2 cellular contexts compared by ENCODE assay signal in the genomic region with DNA sequence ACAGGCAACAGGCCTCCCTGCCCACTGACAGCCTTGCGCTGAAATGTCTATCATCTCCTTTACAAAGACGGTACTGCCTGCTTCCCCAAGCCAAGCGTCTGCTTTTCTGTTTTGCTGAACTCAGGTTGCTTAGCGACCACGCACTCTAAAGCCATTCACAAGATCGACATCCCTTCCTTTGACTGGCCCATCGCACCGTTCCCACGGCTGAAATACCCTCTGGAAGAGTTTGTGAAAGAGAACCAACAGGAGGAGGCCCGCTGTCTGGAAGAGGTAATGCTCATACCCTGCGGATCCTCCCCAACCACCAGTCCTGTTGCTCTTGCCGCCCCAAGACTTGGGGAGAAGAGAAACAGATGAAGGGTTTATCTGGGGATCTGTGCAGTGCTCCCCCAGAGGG.
TF ChIP-seq lines count a peak whose summit lies in the region.

No MANE protein-coding gene starts in this region.

TF ChIP-seq in IMR-90, 13 proteins besides CTCF, POLR2A, EP300 and RAD21:
- TF ChIP-seq, protein P1, sequence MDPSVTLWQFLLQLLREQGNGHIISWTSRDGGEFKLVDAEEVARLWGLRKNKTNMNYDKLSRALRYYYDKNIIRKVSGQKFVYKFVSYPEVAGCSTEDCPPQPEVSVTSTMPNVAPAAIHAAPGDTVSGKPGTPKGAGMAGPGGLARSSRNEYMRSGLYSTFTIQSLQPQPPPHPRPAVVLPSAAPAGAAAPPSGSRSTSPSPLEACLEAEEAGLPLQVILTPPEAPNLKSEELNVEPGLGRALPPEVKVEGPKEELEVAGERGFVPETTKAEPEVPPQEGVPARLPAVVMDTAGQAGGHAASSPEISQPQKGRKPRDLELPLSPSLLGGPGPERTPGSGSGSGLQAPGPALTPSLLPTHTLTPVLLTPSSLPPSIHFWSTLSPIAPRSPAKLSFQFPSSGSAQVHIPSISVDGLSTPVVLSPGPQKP (IDR thresholded peaks at IDR 0.05; ENCODE audit: borderline replicate concordance, low read depth, low read length), result no peak
- TF ChIP-seq, protein P2, sequence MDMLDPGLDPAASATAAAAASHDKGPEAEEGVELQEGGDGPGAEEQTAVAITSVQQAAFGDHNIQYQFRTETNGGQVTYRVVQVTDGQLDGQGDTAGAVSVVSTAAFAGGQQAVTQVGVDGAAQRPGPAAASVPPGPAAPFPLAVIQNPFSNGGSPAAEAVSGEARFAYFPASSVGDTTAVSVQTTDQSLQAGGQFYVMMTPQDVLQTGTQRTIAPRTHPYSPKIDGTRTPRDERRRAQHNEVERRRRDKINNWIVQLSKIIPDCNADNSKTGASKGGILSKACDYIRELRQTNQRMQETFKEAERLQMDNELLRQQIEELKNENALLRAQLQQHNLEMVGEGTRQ (IDR thresholded peaks at IDR 0.05; ENCODE audit: low read depth, low read length), result no peak
- TF ChIP-seq NFE2L2 (IDR thresholded peaks at IDR 0.05; ENCODE audit: low read depth, low read length), result no peak
- TF ChIP-seq BHLHE40 (IDR thresholded peaks at IDR 0.05; ENCODE audit: low read depth, low read length), result no peak
- TF ChIP-seq RFX5 (IDR thresholded peaks at IDR 0.05; ENCODE audit: low read depth, low read length), result no peak
- no peak for TF ChIP-seq MAFK (IDR thresholded peaks at IDR 0.05; ENCODE audit: low read depth, low read length)
- no peak for TF ChIP-seq CHD1 (IDR thresholded peaks at IDR 0.05; ENCODE audit: low read depth, low read length)
- TF ChIP-seq RCOR1 (IDR thresholded peaks at IDR 0.05; ENCODE audit: insufficient replicate concordance, low read length), result no peak
- no peak for TF ChIP-seq CEBPB (IDR thresholded peaks at IDR 0.05; ENCODE audit: low read depth, low read length)
- TF ChIP-seq MXI1 (IDR thresholded peaks at IDR 0.05; ENCODE audit: borderline replicate concordance, low read depth, low read length), result no peak
- TF ChIP-seq MAZ (IDR thresholded peaks at IDR 0.05; ENCODE audit: borderline replicate concordance, low read depth, low read length), result no peak
- no peak for TF ChIP-seq SMC3 (IDR thresholded peaks at IDR 0.05; ENCODE audit: low read depth, low read length)
TF ChIP-seq in IMR-90: peak in this region for 0.

TF ChIP-seq in WTC11, 78 proteins besides CTCF, POLR2A, EP300 and RAD21:
- TF ChIP-seq, protein P3, sequence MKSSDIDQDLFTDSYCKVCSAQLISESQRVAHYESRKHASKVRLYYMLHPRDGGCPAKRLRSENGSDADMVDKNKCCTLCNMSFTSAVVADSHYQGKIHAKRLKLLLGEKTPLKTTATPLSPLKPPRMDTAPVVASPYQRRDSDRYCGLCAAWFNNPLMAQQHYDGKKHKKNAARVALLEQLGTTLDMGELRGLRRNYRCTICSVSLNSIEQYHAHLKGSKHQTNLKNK (CRISPR knock-in tag; IDR thresholded peaks at IDR 0.05), result no peak
- TF ChIP-seq, protein P4, sequence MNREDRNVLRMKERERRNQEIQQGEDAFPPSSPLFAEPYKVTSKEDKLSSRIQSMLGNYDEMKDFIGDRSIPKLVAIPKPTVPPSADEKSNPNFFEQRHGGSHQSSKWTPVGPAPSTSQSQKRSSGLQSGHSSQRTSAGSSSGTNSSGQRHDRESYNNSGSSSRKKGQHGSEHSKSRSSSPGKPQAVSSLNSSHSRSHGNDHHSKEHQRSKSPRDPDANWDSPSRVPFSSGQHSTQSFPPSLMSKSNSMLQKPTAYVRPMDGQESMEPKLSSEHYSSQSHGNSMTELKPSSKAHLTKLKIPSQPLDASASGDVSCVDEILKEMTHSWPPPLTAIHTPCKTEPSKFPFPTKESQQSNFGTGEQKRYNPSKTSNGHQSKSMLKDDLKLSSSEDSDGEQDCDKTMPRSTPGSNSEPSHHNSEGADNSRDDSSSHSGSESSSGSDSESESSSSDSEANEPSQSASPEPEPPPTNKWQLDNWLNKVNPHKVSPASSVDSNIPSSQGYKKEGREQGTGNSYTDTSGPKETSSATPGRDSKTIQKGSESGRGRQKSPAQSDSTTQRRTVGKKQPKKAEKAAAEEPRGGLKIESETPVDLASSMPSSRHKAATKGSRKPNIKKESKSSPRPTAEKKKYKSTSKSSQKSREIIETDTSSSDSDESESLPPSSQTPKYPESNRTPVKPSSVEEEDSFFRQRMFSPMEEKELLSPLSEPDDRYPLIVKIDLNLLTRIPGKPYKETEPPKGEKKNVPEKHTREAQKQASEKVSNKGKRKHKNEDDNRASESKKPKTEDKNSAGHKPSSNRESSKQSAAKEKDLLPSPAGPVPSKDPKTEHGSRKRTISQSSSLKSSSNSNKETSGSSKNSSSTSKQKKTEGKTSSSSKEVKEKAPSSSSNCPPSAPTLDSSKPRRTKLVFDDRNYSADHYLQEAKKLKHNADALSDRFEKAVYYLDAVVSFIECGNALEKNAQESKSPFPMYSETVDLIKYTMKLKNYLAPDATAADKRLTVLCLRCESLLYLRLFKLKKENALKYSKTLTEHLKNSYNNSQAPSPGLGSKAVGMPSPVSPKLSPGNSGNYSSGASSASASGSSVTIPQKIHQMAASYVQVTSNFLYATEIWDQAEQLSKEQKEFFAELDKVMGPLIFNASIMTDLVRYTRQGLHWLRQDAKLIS (CRISPR knock-in tag; IDR thresholded peaks at IDR 0.05; ENCODE audit: borderline replicate concordance), result no peak
- TF ChIP-seq, protein P5, sequence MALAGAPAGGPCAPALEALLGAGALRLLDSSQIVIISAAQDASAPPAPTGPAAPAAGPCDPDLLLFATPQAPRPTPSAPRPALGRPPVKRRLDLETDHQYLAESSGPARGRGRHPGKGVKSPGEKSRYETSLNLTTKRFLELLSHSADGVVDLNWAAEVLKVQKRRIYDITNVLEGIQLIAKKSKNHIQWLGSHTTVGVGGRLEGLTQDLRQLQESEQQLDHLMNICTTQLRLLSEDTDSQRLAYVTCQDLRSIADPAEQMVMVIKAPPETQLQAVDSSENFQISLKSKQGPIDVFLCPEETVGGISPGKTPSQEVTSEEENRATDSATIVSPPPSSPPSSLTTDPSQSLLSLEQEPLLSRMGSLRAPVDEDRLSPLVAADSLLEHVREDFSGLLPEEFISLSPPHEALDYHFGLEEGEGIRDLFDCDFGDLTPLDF (CRISPR knock-in tag; IDR thresholded peaks at IDR 0.05), result no peak
